In the genomic region with DNA sequence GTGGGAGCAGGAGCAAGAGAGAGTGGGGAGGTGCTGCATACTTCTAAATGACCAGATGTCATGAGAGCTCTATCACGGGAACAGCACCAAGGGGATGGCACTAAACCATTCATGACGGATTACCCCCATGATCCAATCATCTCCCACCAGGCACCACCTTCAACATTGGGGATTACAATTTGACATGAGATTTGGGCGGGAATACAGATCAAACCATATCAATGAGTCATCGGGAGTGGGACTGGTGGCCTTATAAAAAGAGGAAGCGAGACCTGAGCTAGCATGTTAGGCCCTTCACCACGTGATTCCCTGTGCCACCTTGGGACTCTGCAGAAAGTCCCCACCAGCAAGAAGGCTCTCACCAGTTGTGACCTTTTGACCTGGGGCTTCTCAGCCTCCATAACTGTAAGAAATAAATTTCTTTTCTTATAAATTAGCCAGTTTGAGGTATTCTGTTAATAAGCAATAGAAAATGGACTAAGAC, we compare ENCODE assay signal across 12 cellular contexts. TPM values are rescaled to one million over a fixed set of nuclear protein-coding genes. Genes with fewer than 3 reads are reported as not detected.
A peak's percentile ranks its signal among the peaks of the same experiment; 100 is the strongest.
DNase-seq lines count a peak whose midpoint lies in the region; ATAC-seq lines count a peak whose summit lies in the region.
"Had no signal": no experiment of that assay in that cellular context is flagged by ENCODE, and none has a peak within 500 bp of the region (broad histone marks: within the 10 kb centered on the region; RNA-seq: fewer than 3 reads in every experiment).

No MANE protein-coding gene starts in this region.

- no peak overlapping the region for H2BK12ac ChIP-seq in neuronal stem cell (ENCODE audit: low read length)

- WGBS in neuronal stem cell (ENCODE audit: extremely low coverage in 2 of 2, insufficient read length in 2 of 2, insufficient replicate concordance in 1 of 2), 2 donors: no CpG with 5 or more reads among the region's 6 CpGs

- H3K27ac ChIP-seq in neuronal stem cell (replicated peaks; ENCODE audit: low read length): no peak overlapping the region
- H3K27ac ChIP-seq: ovary, RWPE1 had no signal

- no peak overlapping the region for H2BK5ac ChIP-seq in neuronal stem cell (ENCODE audit: low read length)

- H3K4me1 Mint-ChIP-seq in T-helper 17 cell: no peaks in the 10 kb centered on the region

- no peak overlapping the region for H4K91ac ChIP-seq in neuronal stem cell (ENCODE audit: low read depth, low read length, poor library complexity)

- DNase-seq in T-helper 17 cell: no peak
- no peak for DNase-seq in NCI-H2227 treated with DMSO at 0.1 percent for 48 hours (lab: John Stamatoyannopoulos, UW)
- DNase-seq in neuronal stem cell (ENCODE audit: low spot score): no peak
- no peak for DNase-seq in activated gamma-delta T cell treated with Interleukin-2 at 50 U/mL for 16 hours
- no peak for DNase-seq in putamen (ENCODE audit: low spot score)
- DNase-seq: activated T-cell treated with anti-CD3 and anti-CD28 coated beads for 4 hours, ovary had no signal

- ATAC-seq in GM18511 (IDR thresholded peaks at IDR 0.05; ENCODE audit: unreplicated experiment) (peak; percentile 99), GM21515 (IDR thresholded peaks at IDR 0.05; ENCODE audit: unreplicated experiment) (peak; percentile 91), HG03196 (IDR thresholded peaks at IDR 0.05; ENCODE audit: unreplicated experiment) (peak; percentile 93), T-helper 17 cell (peak; percentile 61)

- H3K27me3 Mint-ChIP-seq in T-helper 17 cell: peaks cover 17% of the 10 kb centered on the region
- H3K27me3 Mint-ChIP-seq: dendritic cell treated with granulocyte-macrophage colony-stimulating factor and Interleukin-4, amounts not matched to agents 40 ng/mL and 50 ng/mL, for 4 days had no signal

- peak overlapping the region in 1 of 2 donors; percentile 36 for H3K4me3 ChIP-seq in neuronal stem cell (ENCODE audit: low read length in 2 of 2)
- H3K4me3 ChIP-seq: ovary had no signal

- no peak overlapping the region for H3K9ac ChIP-seq in neuronal stem cell (ENCODE audit: low read depth, low read length, poor library complexity)

- H3K9me3 ChIP-seq in T-helper 17 cell (ENCODE audit: control insufficient read depth, low read length, poor library complexity, severe bottlenecking) (no peaks in the 10 kb centered on the region), neuronal stem cell (replicated peaks in 1 of 2; ENCODE audit: control insufficient read depth in 2 of 2, insufficient read depth in 1 of 2, low read depth in 1 of 2, low read length in 2 of 2) (no peaks in the 10 kb centered on the region)
- H3K9me3 ChIP-seq: ovary had no signal

- no peak overlapping the region for H3K18ac ChIP-seq in neuronal stem cell (ENCODE audit: low read length)

- H3K4ac ChIP-seq in neuronal stem cell (ENCODE audit: low read length): no peak overlapping the region

- no peak overlapping the region for H2BK120ac ChIP-seq in neuronal stem cell (ENCODE audit: low read depth, low read length)

- no peak overlapping the region for H3K27ac Mint-ChIP-seq in T-helper 17 cell
- H3K27ac Mint-ChIP-seq: dendritic cell treated with granulocyte-macrophage colony-stimulating factor and Interleukin-4, amounts not matched to agents 40 ng/mL and 50 ng/mL, for 4 days had no signal

- H3K79me1 ChIP-seq in neuronal stem cell (ENCODE audit: low read depth, low read length): no peaks in the 10 kb centered on the region

- H2BK15ac ChIP-seq in neuronal stem cell (ENCODE audit: low read length): no peak overlapping the region

- H3K36me3 Mint-ChIP-seq in T-helper 17 cell (ENCODE audit: low read depth): no peaks in the 10 kb centered on the region

- H3K23ac ChIP-seq in neuronal stem cell (ENCODE audit: low read depth, low read length, poor library complexity): no peak overlapping the region

- no peak overlapping the region for H3K4me2 ChIP-seq in neuronal stem cell (ENCODE audit: insufficient read depth, low read length, poor library complexity, severe bottlenecking)

- H3K4me1 ChIP-seq in neuronal stem cell (ENCODE audit: control insufficient read depth in 2 of 2, insufficient read depth in 1 of 2, low read depth in 1 of 2, low read length in 2 of 2): no peaks in the 10 kb centered on the region

- H2AK5ac ChIP-seq in neuronal stem cell (ENCODE audit: low read depth, low read length): no peak overlapping the region

- no peaks in the 10 kb centered on the region for H3K36me3 ChIP-seq in neuronal stem cell (replicated peaks in 1 of 2; ENCODE audit: control insufficient read depth in 2 of 2, insufficient read depth in 2 of 2, low read length in 2 of 2)
- H3K36me3 ChIP-seq: ovary had no signal

- no peaks in the 10 kb centered on the region for H3K27me3 ChIP-seq in neuronal stem cell (ENCODE audit: control insufficient read depth in 3 of 3, insufficient read depth in 3 of 3, low read depth in 1 of 3, low read length in 3 of 3)
- H3K27me3 ChIP-seq: ovary had no signal

- H4K8ac ChIP-seq in neuronal stem cell (ENCODE audit: low read depth, low read length): no peak overlapping the region

- no peak overlapping the region for H2AFZ ChIP-seq in neuronal stem cell (ENCODE audit: low read length)

- H3K14ac ChIP-seq in neuronal stem cell (ENCODE audit: low read length): no peak overlapping the region

- H3K4me3 Mint-ChIP-seq in T-helper 17 cell: no peak overlapping the region
- H3K4me3 Mint-ChIP-seq: dendritic cell treated with granulocyte-macrophage colony-stimulating factor and Interleukin-4, amounts not matched to agents 40 ng/mL and 50 ng/mL, for 4 days had no signal

RNA-seq across cellular contexts. Expression of gene COX8C, which starts 28.7 kb away (rescaled TPM):
- total RNA-seq in T-helper 17 cell: not detected
- 0.91 TPM for polyA plus RNA-seq in neuronal stem cell (2013, experiment 1 of 2)
- 0.46 TPM for polyA plus RNA-seq in neuronal stem cell (2013, experiment 2 of 2)
- total RNA-seq: ovary had no signal

RNA-seq across cellular contexts. Expression of gene BTBD7, which starts 42.9 kb away (rescaled TPM):
- 10 to 100 TPM; 22.5 to 22.8 TPM for total RNA-seq in T-helper 17 cell
- 18.6 TPM for polyA plus RNA-seq in neuronal stem cell (2013, experiment 1 of 2)
- 19.8 TPM for polyA plus RNA-seq in neuronal stem cell (2013, experiment 2 of 2)

RNA-seq across cellular contexts. Expression of gene UNC79, which starts 55.0 kb away (rescaled TPM):
- not detected for total RNA-seq in T-helper 17 cell
- polyA plus RNA-seq in neuronal stem cell (2013, experiment 1 of 2): 1.3 TPM
- polyA plus RNA-seq in neuronal stem cell (2013, experiment 2 of 2): 1.5 TPM
